In the genomic region with DNA sequence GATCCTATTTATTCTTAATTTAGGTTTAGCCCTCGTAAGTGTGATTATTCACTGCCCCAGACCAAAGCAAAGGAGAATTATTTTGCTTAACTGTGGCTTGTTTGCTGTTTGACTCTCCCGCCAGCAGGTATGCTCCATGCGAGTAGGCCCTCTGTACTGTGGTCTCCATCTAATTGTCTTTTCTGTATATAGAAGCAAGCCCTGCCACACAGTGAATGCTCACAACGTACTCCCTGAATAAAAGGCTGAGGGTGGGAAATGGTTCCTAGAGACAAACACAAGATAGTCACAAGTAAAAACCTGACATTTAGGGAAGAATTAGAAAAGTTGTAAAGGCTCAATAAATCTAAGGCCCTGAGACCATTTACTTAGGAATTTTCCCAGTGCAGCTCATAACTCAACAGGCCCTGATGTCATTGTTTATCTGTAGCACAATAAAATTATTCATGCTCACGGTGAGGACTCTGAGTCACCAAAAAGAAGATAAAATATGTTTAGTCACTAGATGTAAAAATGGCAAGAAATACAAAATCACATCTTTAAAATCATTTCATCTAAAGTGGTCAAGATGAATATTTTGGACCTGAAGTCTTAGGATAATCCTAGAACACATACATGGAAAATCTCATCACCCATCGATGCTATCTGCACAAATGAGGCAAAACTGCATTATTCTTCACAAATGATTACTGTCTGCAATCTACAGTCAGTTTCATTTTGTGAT, we compare ENCODE assay signal across 11 cellular contexts.
DNase-seq lines count a peak whose midpoint lies in the region; ATAC-seq and TF ChIP-seq lines count a peak whose summit lies in the region.
"Had no signal": no experiment of that assay in that cellular context is flagged by ENCODE, and none has a peak within 500 bp of the region (broad histone marks: within the 10 kb centered on the region; RNA-seq: fewer than 3 reads in every experiment).

No MANE protein-coding gene starts in this region.

- WGBS in hepatocyte (ENCODE audit: low lambda C conversion rate, missing lambda C conversion rate): 64% methylated on average over 6 of the region's 6 CpGs

- peaks cover 10% of the 10 kb centered on the region for H3K4me1 ChIP-seq in hepatocyte (ENCODE audit: insufficient read depth)
- H3K4me1 ChIP-seq: colonic mucosa had no signal

- no peak overlapping the region for H3K4me3 Mint-ChIP-seq in HFFc6
- H3K4me3 Mint-ChIP-seq: B cell, nephron progenitor cell had no signal

- no peaks in the 10 kb centered on the region for H3K79me2 ChIP-seq in hepatocyte

- H3K36me3 Mint-ChIP-seq in HFFc6 (ENCODE audit: low read depth): no peaks in the 10 kb centered on the region

- peaks cover 9% of the 10 kb centered on the region; the same call in 1 of the 2 replicates for H3K27me3 Mint-ChIP-seq in HFFc6 (ENCODE audit: insufficient read depth)

- TF ChIP-seq CTCF in 22Rv1 (IDR thresholded peaks at IDR 0.05) (no peak), HFFc6 (IDR thresholded peaks at IDR 0.05) (no peak), hepatocyte (IDR thresholded peaks at IDR 0.05; ENCODE audit: poor library complexity) (no peak)

- no peak overlapping the region for H3K4me2 ChIP-seq in hepatocyte

- H3K9me3 ChIP-seq in hepatocyte (ENCODE audit: low read depth): no peaks in the 10 kb centered on the region
- H3K9me3 ChIP-seq: colonic mucosa had no signal

- H3K9me3 Mint-ChIP-seq in HFFc6: no peaks in the 10 kb centered on the region
- H3K9me3 Mint-ChIP-seq: nephron progenitor cell had no signal

- H3K9me2 ChIP-seq in hepatocyte (replicated peaks; ENCODE audit: insufficient read depth): no peaks in the 10 kb centered on the region

- H2AFZ ChIP-seq in hepatocyte: no peak overlapping the region

- ATAC-seq in GM21528 (IDR thresholded peaks at IDR 0.05; ENCODE audit: low FRiP score, unreplicated experiment): no peak

- H3K27ac Mint-ChIP-seq in HFFc6: peak overlapping the region; percentile 68
- H3K27ac Mint-ChIP-seq: B cell, nephron progenitor cell had no signal

- no peaks in the 10 kb centered on the region for H3K27me3 ChIP-seq in hepatocyte
- H3K27me3 ChIP-seq: colonic mucosa had no signal

- H3K4me1 Mint-ChIP-seq in HFFc6 (ENCODE audit: low read depth): peaks cover 37% of the 10 kb centered on the region
- H3K4me1 Mint-ChIP-seq: B cell had no signal

- no peak overlapping the region for H3K4me3 ChIP-seq in hepatocyte
- H3K4me3 ChIP-seq: colonic mucosa had no signal

- peak overlapping the region; percentile 73 for H3K27ac ChIP-seq in 22Rv1
- peak overlapping the region; percentile 60 for H3K27ac ChIP-seq in hepatocyte
- H3K27ac ChIP-seq: colonic mucosa had no signal

- DNase-seq in HFFc6 (peak; percentile 86), astrocyte of the hippocampus (ENCODE audit: low read depth, low spot score) (peak; percentile 71), hepatocyte (ENCODE audit: low spot score) (peak; percentile 29), amygdala (lab: John Stamatoyannopoulos, UW) (no peak), NCI-H1417 treated with DMSO at 0.1 percent for 48 hours (lab: John Stamatoyannopoulos, UW) (no peak), NCI-H2029 (lab: John Stamatoyannopoulos, UW) (no peak)
- DNase-seq: colonic mucosa, nephron progenitor cell had no signal

- no peaks in the 10 kb centered on the region for H4K20me1 ChIP-seq in hepatocyte (ENCODE audit: insufficient read depth, poor library complexity, severe bottlenecking)

- no peaks in the 10 kb centered on the region for H3K36me3 ChIP-seq in hepatocyte (replicated peaks; ENCODE audit: insufficient read depth, low read depth)
- H3K36me3 ChIP-seq: colonic mucosa had no signal

Comparison
In these comparisons a context has a peak if more than half of its experiments do, and no peak if none do; other contexts are left out.
1. DNase-seq: peak in HFFc6 (single experiment), astrocyte of the hippocampus (single experiment) and hepatocyte (single experiment); none in amygdala (0 of 56), NCI-H1417 treated with DMSO at 0.1 percent for 48 hours (single experiment) and NCI-H2029 (single experiment).